1 cellular context compared by ENCODE assay signal in the genomic region with DNA sequence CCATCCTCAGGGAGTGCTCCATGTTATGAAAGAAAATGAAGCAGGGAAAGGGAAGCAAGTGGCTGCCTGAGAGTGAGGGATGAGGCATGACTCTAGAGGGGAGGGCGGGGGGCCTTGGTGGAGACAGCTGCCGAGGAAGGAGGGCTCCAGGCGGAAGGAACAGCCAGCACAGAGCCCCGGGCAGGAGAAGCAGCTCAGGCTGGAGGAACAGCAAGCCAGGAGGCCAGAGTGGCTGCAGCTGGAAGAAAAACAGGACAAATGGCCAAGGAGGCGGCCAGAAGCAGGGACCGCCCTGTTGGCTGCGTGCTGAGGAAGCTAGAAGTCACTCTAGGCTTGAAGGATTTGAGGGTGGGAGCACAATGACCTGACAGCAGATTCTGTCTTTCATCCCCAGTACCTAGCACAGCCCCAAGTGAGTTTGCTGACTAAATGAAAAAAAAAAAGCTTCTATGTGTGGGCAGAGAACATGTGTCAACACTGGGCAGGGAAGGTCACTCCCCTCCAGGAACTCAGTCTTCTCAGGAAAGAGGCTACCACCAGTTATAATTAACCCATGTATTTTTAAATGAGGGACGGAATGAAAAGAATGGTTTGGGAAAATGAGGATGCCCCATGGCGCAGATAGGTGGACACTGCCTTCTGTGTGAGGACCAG.
TF ChIP-seq lines count a peak whose summit lies in the region.

No MANE protein-coding gene starts in this region.

TF ChIP-seq in K562, 482 proteins besides CTCF, POLR2A, EP300 and RAD21:
- TF ChIP-seq POU5F1 (IDR thresholded peaks at IDR 0.05; ENCODE audit: borderline replicate concordance, low read depth, low read length, partially characterized antibody) (no peak), LEF1 (IDR thresholded peaks at IDR 0.05) (no peak), BCOR (IDR thresholded peaks at IDR 0.05) (no peak), MAX (CRISPR knock-in tag; IDR thresholded peaks at IDR 0.05) (no peak), HBP1 (CRISPR knock-in tag; IDR thresholded peaks at IDR 0.05) (no peak), ZNF165 (CRISPR knock-in tag; IDR thresholded peaks at IDR 0.05; ENCODE audit: borderline replicate concordance) (no peak), HNRNPK (IDR thresholded peaks at IDR 0.05; ENCODE audit: low read depth, low read length, poor library complexity, severe bottlenecking) (no peak), FOXM1 (IDR thresholded peaks at IDR 0.05; ENCODE audit: low read depth) (no peak), FOXM1 (CRISPR knock-in tag; IDR thresholded peaks at IDR 0.05; ENCODE audit: low read depth) (no peak), SMARCC2 (IDR thresholded peaks at IDR 0.05; ENCODE audit: low read depth) (no peak), RBM34 (IDR thresholded peaks at IDR 0.05; ENCODE audit: borderline replicate concordance, insufficient read depth, low read length) (no peak), ZNF507 (tag; conservative IDR thresholded peaks at IDR 0.05) (no peak), EHMT2 (IDR thresholded peaks at IDR 0.05) (no peak)
- TF ChIP-seq, protein P1, sequence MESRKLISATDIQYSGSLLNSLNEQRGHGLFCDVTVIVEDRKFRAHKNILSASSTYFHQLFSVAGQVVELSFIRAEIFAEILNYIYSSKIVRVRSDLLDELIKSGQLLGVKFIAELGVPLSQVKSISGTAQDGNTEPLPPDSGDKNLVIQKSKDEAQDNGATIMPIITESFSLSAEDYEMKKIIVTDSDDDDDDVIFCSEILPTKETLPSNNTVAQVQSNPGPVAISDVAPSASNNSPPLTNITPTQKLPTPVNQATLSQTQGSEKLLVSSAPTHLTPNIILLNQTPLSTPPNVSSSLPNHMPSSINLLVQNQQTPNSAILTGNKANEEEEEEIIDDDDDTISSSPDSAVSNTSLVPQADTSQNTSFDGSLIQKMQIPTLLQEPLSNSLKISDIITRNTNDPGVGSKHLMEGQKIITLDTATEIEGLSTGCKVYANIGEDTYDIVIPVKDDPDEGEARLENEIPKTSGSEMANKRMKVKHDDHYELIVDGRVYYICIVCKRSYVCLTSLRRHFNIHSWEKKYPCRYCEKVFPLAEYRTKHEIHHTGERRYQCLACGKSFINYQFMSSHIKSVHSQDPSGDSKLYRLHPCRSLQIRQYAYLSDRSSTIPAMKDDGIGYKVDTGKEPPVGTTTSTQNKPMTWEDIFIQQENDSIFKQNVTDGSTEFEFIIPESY (CRISPR knock-in tag; IDR thresholded peaks at IDR 0.05): no peak
- TF ChIP-seq, protein P2, sequence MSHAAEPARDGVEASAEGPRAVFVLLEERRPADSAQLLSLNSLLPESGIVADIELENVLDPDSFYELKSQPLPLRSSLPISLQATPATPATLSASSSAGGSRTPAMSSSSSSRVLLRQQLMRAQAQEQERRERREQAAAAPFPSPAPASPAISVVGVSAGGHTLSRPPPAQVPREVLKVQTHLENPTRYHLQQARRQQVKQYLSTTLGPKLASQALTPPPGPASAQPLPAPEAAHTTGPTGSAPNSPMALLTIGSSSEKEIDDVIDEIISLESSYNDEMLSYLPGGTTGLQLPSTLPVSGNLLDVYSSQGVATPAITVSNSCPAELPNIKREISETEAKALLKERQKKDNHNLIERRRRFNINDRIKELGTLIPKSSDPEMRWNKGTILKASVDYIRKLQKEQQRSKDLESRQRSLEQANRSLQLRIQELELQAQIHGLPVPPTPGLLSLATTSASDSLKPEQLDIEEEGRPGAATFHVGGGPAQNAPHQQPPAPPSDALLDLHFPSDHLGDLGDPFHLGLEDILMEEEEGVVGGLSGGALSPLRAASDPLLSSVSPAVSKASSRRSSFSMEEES (CRISPR knock-in tag; IDR thresholded peaks at IDR 0.05): no peak
